ENCODE assay signal across 8 cellular contexts in genomic region chr1:200483491-200484143, GRCh38.
DNase-seq lines count a peak whose midpoint lies in the region; ATAC-seq and TF ChIP-seq lines count a peak whose summit lies in the region.

No MANE protein-coding gene starts in this region.

- ATAC-seq in HG02763 (IDR thresholded peaks at IDR 0.05; ENCODE audit: unreplicated experiment) (peak; percentile 99), left lobe of liver (peak; percentile 79), upper lobe of right lung (peak; percentile 86)

- TF ChIP-seq CTCF in upper lobe of right lung (IDR thresholded peaks at IDR 0.05): no peak

- no peaks in the 10 kb centered on the region for H3K27me3 ChIP-seq in upper lobe of right lung

- no peak overlapping the region for H3K4me3 ChIP-seq in upper lobe of right lung

- H3K9me3 ChIP-seq in upper lobe of right lung: no peaks in the 10 kb centered on the region

- DNase-seq in SIG-M5 treated with dmso at 0.1 percent for 504 hours (lab: John Stamatoyannopoulos, UW; ENCODE audit: unreplicated experiment) (peak; percentile 76), SIG-M5 (lab: John Stamatoyannopoulos, UW) (no peak), NCI-H69 (lab: John Stamatoyannopoulos, UW) (peak; percentile 67), left lobe of liver (ENCODE audit: low spot score) (peak; percentile 69), upper lobe of right lung (no peak), NCI-H2171 treated with DMSO at 0.1 percent for 48 hours (lab: John Stamatoyannopoulos, UW) (no peak)
- DNase-seq in activated T-helper 9 cell treated with anti-CD3 and anti-CD28 coated beads, Interleukin-2, amount 50 U/mL, for 16 hours (ENCODE audit: low read depth): peak; percentile 37

- intact Hi-C loops in upper lobe of right lung (cut with DNase I): loop anchor here (10.0 kb wide), 1 partner anchor 209 kb away; no protein-coding TSS in a partner anchor

- peaks cover 4% of the 10 kb centered on the region for H3K4me1 ChIP-seq in upper lobe of right lung

- H3K27ac ChIP-seq in upper lobe of right lung: no peak overlapping the region

- H3K36me3 ChIP-seq in upper lobe of right lung: no peaks in the 10 kb centered on the region

Comparison
In these comparisons a context has a peak if more than half of its experiments do, and no peak if none do; other contexts are left out.
1. DNase-seq: peak in SIG-M5 treated with dmso at 0.1 percent for 504 hours (single experiment), NCI-H69 (single experiment), activated T-helper 9 cell treated with anti-CD3 and anti-CD28 coated beads, Interleukin-2, amount 50 U/mL, for 16 hours (single experiment) and left lobe of liver (single experiment); none in SIG-M5 (single experiment), upper lobe of right lung (single experiment) and NCI-H2171 treated with DMSO at 0.1 percent for 48 hours (single experiment).
2. Peak in every context shown above with its lines, with median percentiles within 50 percentile points of each other: ATAC-seq.